In genomic region chr22:42719656-42720262, GRCh38 we compare ENCODE assay signal across 8 cellular contexts. TPM values are rescaled to one million over a fixed set of nuclear protein-coding genes. Genes with fewer than 3 reads are reported as not detected.
DNase-seq lines count a peak whose midpoint lies in the region; ATAC-seq and TF ChIP-seq lines count a peak whose summit lies in the region.

No MANE protein-coding gene starts in this region.

- peak overlapping the region; percentile 81 for H3K4me3 ChIP-seq in GM06990 (replicated peaks; ENCODE audit: low read depth, low read length)
- peak overlapping the region; percentile 54 to 57 for H3K4me3 ChIP-seq in SK-N-SH (ENCODE audit: low read depth in 2 of 2, low read length in 1 of 2)
- H3K4me3 ChIP-seq in gastroesophageal sphincter, result peak overlapping the region; percentile 99
- H3K4me3 ChIP-seq in prostate gland, result peak overlapping the region; percentile 83 to 88

- TF ChIP-seq CTCF in GM06990 (IDR thresholded peaks at IDR 0.05; ENCODE audit: insufficient read depth, low read length, poor library complexity, severe bottlenecking) (no peak), SK-N-SH (IDR thresholded peaks at IDR 0.05) (no peak), gastroesophageal sphincter (IDR thresholded peaks at IDR 0.05) (no peak), prostate gland (IDR thresholded peaks at IDR 0.05) (no peak)

- POLR2A ChIA-PET in SK-N-SH (lab: Yijun Ruan, JAX) (no interaction called here), HEK293T (lab: Yijun Ruan, JAX) (interaction anchor here (1.0 kb wide), 1 partner anchor 105 kb away, joined by 3 read pairs; the partner anchor contains the start of gene POLDIP3)

- DNase-seq in GM06990 (ENCODE audit: extremely low read depth, insufficient read length) (no peak), SK-N-SH (no peak), prostate gland (ENCODE audit: low spot score) (no peak), Kasumi-1 (lab: John Stamatoyannopoulos, UW) (no peak), NOMO-1 treated with DMSO at 0.1 percent for 48 hours (lab: John Stamatoyannopoulos, UW; ENCODE audit: unreplicated experiment) (no peak), HEK293T (ENCODE audit: extremely low spot score) (no peak)

- intact Hi-C loops in prostate gland (cut with DNase I), result loop anchor here (5.0 kb wide), 1 partner anchor 57 kb away; no protein-coding TSS in a partner anchor

- no peak for TF ChIP-seq EP300 in SK-N-SH (IDR thresholded peaks at IDR 0.05; ENCODE audit: borderline replicate concordance in 1 of 2, low read depth in 1 of 2, low read length in 1 of 2)
- no peak for TF ChIP-seq EP300 in gastroesophageal sphincter (IDR thresholded peaks at IDR 0.05)

- H3K4me2 ChIP-seq in SK-N-SH, result peak overlapping the region; percentile 65

- no peaks in the 10 kb centered on the region for H4K20me1 ChIP-seq in SK-N-SH (ENCODE audit: insufficient read depth)

- H3F3A ChIP-seq in SK-N-SH (replicated peaks; ENCODE audit: insufficient read depth), result no peaks in the 10 kb centered on the region

- no peaks in the 10 kb centered on the region for H3K9me2 ChIP-seq in SK-N-SH

- no peaks in the 10 kb centered on the region for H3K36me3 ChIP-seq in GM06990 (ENCODE audit: control insufficient read depth, insufficient read depth, low read length)
- H3K36me3 ChIP-seq in SK-N-SH (replicated peaks in 1 of 2; ENCODE audit: control insufficient read depth in 1 of 2, insufficient read depth in 2 of 2, low read length in 1 of 2), result no peaks in the 10 kb centered on the region
- H3K36me3 ChIP-seq in gastroesophageal sphincter, result no peaks in the 10 kb centered on the region
- H3K36me3 ChIP-seq in prostate gland, result no peaks in the 10 kb centered on the region

- no peak overlapping the region for H2AFZ ChIP-seq in SK-N-SH (ENCODE audit: low read depth)

- H3K27me3 ChIP-seq in GM06990 (replicated peaks; ENCODE audit: control insufficient read depth, insufficient read depth, low read length) (no peaks in the 10 kb centered on the region), SK-N-SH (ENCODE audit: insufficient read depth) (no peaks in the 10 kb centered on the region), gastroesophageal sphincter (no peaks in the 10 kb centered on the region), prostate gland (replicated peaks; ENCODE audit: insufficient read depth) (no peaks in the 10 kb centered on the region)

- H3K27ac ChIP-seq in SK-N-SH (ENCODE audit: low read depth in 2 of 2, low read length in 1 of 2) (no peak overlapping the region), gastroesophageal sphincter (peak overlapping the region; percentile 97 to 99 (median 98)), prostate gland (peak overlapping the region; percentile 88 to 91)

- no peaks in the 10 kb centered on the region; a peak in 1 of 4 replicates for H3K4me1 ChIP-seq in SK-N-SH (ENCODE audit: control insufficient read depth in 1 of 2, insufficient read depth in 2 of 2, low read depth in 1 of 2, low read length in 1 of 2)
- peaks cover 0 to 60% (median 23%) of the 10 kb centered on the region in 3 donors for H3K4me1 ChIP-seq in gastroesophageal sphincter
- peaks cover 7% of the 10 kb centered on the region for H3K4me1 ChIP-seq in prostate gland (replicated peaks)

- CTCF ChIA-PET in SK-N-SH (lab: Yijun Ruan, JAX) (no interaction called here), HEK293T (lab: Yijun Ruan, JAX) (no interaction called here)

- TF ChIP-seq POLR2A in gastroesophageal sphincter (IDR thresholded peaks at IDR 0.05) (no peak), prostate gland (IDR thresholded peaks at IDR 0.05) (no peak)

- H3K79me2 ChIP-seq in SK-N-SH (ENCODE audit: insufficient read depth), result peaks cover 8% of the 10 kb centered on the region; the same call in 1 of the 2 replicates

- no peak for TF ChIP-seq RAD21 in SK-N-SH (IDR thresholded peaks at IDR 0.05; ENCODE audit: low read length)

- H3K9me3 ChIP-seq in SK-N-SH (no peaks in the 10 kb centered on the region), gastroesophageal sphincter (no peaks in the 10 kb centered on the region), prostate gland (no peaks in the 10 kb centered on the region)

- peak overlapping the region; percentile 52; the same call in 1 of the 2 replicates for H3K9ac ChIP-seq in SK-N-SH

- WGBS in SK-N-SH (ENCODE audit: low lambda C conversion rate), result 84% methylated on average over 6 of the region's 37 CpGs
- 0% methylated on average over 1 to 8 of the region's 37 CpGs for WGBS in gastroesophageal sphincter (ENCODE audit: low coverage in 1 of 2), 2 donors
- WGBS in prostate gland, result 18% methylated on average over 36 of the region's 37 CpGs

- peak; percentile 46 for ATAC-seq in gastroesophageal sphincter
- no peak for ATAC-seq in GM19397 (IDR thresholded peaks at IDR 0.05; ENCODE audit: unreplicated experiment)

TF ChIP-seq in SK-N-SH, 30 proteins besides CTCF, POLR2A, EP300 and RAD21 (continues in another document):
- TF ChIP-seq NFIC (IDR thresholded peaks at IDR 0.05; ENCODE audit: borderline replicate concordance), result no peak
- TF ChIP-seq EZH2phosphoT487 (IDR thresholded peaks at IDR 0.05; ENCODE audit: borderline replicate concordance, low read depth), result no peak
- TF ChIP-seq GABPA (IDR thresholded peaks at IDR 0.05; ENCODE audit: low read depth), result no peak
- TF ChIP-seq RCOR1 (IDR thresholded peaks at IDR 0.05; ENCODE audit: low read length), result no peak
- no peak for TF ChIP-seq REST (IDR thresholded peaks at IDR 0.05; ENCODE audit: low read depth, low read length)
- no peak for TF ChIP-seq RFX5 (IDR thresholded peaks at IDR 0.05; ENCODE audit: low read length)
- no peak for TF ChIP-seq SMC3 (IDR thresholded peaks at IDR 0.05; ENCODE audit: low read depth, low read length)

TF ChIP-seq in HEK293T, 16 proteins besides CTCF, POLR2A, EP300 and RAD21:
- no peak for TF ChIP-seq L3MBTL2 (conservative IDR thresholded peaks at IDR 0.05)
- TF ChIP-seq ELF4 (IDR thresholded peaks at IDR 0.05), result no peak
- no peak for TF ChIP-seq HDGF (IDR thresholded peaks at IDR 0.05; ENCODE audit: borderline replicate concordance)
- TF ChIP-seq SUZ12 (IDR thresholded peaks at IDR 0.05), result no peak
- TF ChIP-seq FOXK2 (IDR thresholded peaks at IDR 0.05), result no peak
- TF ChIP-seq CTBP1 (IDR thresholded peaks at IDR 0.05; ENCODE audit: borderline replicate concordance), result no peak
- TF ChIP-seq FOXM1 (IDR thresholded peaks at IDR 0.05; ENCODE audit: borderline replicate concordance), result no peak
- TF ChIP-seq LEF1 (IDR thresholded peaks at IDR 0.05; ENCODE audit: borderline replicate concordance), result no peak
- TF ChIP-seq SP1 (IDR thresholded peaks at IDR 0.05), result no peak
- no peak for TF ChIP-seq TARDBP (IDR thresholded peaks at IDR 0.05)
- no peak for TF ChIP-seq PKNOX1 (IDR thresholded peaks at IDR 0.05)
- no peak for TF ChIP-seq NFRKB (IDR thresholded peaks at IDR 0.05)
- TF ChIP-seq ZNF384 (IDR thresholded peaks at IDR 0.05), result no peak

RNA-seq across cellular contexts. Expression of gene A4GALT, which starts 0.9 kb away (rescaled TPM):
- 5.2 and 9.5 TPM in 2 replicates for polyA plus RNA-seq in SK-N-SH (2012; rRNA removed)
- polyA plus RNA-seq in SK-N-SH (2012; cell fraction: cytosol; rRNA removed), result 5.3 and 6.8 TPM in 2 replicates
- 6.1 and 6.4 TPM in 2 replicates for polyA plus RNA-seq in SK-N-SH (2012; cell fraction: nucleus; rRNA removed)
- total RNA-seq in gastroesophageal sphincter, result 10 to 100 TPM; 36.9 to 70.9 (median 55.3) TPM
- total RNA-seq in prostate gland, result 10 to 100 TPM; 34.7 to 40.0 TPM

Comparison
In these comparisons a context has a peak if more than half of its experiments do, and no peak if none do; other contexts are left out.
1. H3K27ac ChIP-seq: peak in gastroesophageal sphincter (4 of 4) and prostate gland (2 of 2); none in SK-N-SH (0 of 2).
2. Peak in every context shown above with its lines, with median percentiles within 50 percentile points of each other: H3K4me3 ChIP-seq.